ENCODE assay signal across 1 cellular context in genomic region chr17:79991924-79992656, GRCh38.
TF ChIP-seq lines count a peak whose summit lies in the region.

No MANE protein-coding gene starts in this region.

TF ChIP-seq in H1, 55 proteins besides CTCF, POLR2A, EP300 and RAD21 (continued from another document):
- TF ChIP-seq, protein P1, sequence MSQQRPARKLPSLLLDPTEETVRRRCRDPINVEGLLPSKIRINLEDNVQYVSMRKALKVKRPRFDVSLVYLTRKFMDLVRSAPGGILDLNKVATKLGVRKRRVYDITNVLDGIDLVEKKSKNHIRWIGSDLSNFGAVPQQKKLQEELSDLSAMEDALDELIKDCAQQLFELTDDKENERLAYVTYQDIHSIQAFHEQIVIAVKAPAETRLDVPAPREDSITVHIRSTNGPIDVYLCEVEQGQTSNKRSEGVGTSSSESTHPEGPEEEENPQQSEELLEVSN (IDR thresholded peaks at IDR 0.05) = no peak
- peak; percentile 25 for TF ChIP-seq ASH2L (IDR thresholded peaks at IDR 0.05; ENCODE audit: low read length)
- 0 out of 4 replicates have a peak, but pooled peaks of 1 of the 2 experiments have one; percentile 5 for TF ChIP-seq SIN3A (conservative IDR thresholded peaks at IDR 0.05 in 1 of 2, IDR thresholded peaks at IDR 0.05 in 1 of 2; ENCODE audit: low read depth in 1 of 2, low read length in 2 of 2)
- no peak for TF ChIP-seq JUND (IDR thresholded peaks at IDR 0.05; ENCODE audit: low read length)
- no peak for TF ChIP-seq CEBPB (IDR thresholded peaks at IDR 0.05; ENCODE audit: low read depth, low read length)
- 0 out of 2 replicates have a peak, but pooled peaks have one; percentile 20 for TF ChIP-seq POLR2AphosphoS5 (IDR thresholded peaks at IDR 0.05; ENCODE audit: low read depth, low read length)
- TF ChIP-seq RBBP5 (IDR thresholded peaks at IDR 0.05; ENCODE audit: borderline replicate concordance, low read depth, low read length) = no peak
